In genomic region chr21:34960672-34961071, GRCh38 we compare ENCODE assay signal across 21 cellular contexts.
DNase-seq lines count a peak whose midpoint lies in the region; ATAC-seq and TF ChIP-seq lines count a peak whose summit lies in the region.
"Had no signal": no experiment of that assay in that cellular context is flagged by ENCODE, and none has a peak within 500 bp of the region (broad histone marks: within the 10 kb centered on the region; RNA-seq: fewer than 3 reads in every experiment).

No MANE protein-coding gene starts in this region.

- H3K4me1 ChIP-seq in GM23338 (ENCODE audit: insufficient read depth) (peaks cover 3% of the 10 kb centered on the region; the same call in 1 of the 2 replicates), neutrophil (ENCODE audit: control insufficient read depth in 1 of 2, insufficient read depth in 1 of 2, low read depth in 1 of 2, low read length in 1 of 2) (peaks cover 67 to 75% of the 10 kb centered on the region in 2 experiments)
- H3K4me1 ChIP-seq: Peyer's patch had no signal

- H3F3A ChIP-seq in GM23338 (replicated peaks; ENCODE audit: low read depth), result no peaks in the 10 kb centered on the region

- no peaks in the 10 kb centered on the region for H3K27me3 Mint-ChIP-seq in activated naive CD4-positive, alpha-beta T cell treated with anti-CD3 and anti-CD28 coated beads, Interleukin-2, amount 50 U/mL, for 24 hours
- peaks cover 2% of the 10 kb centered on the region for H3K27me3 Mint-ChIP-seq in GM23338 (ENCODE audit: insufficient read depth, low read depth, poor library complexity)
- no peaks in the 10 kb centered on the region for H3K27me3 Mint-ChIP-seq in activated T-helper 2 cell treated with anti-CD3 and anti-CD28 coated beads, Interferon-gamma antibody, Interleukin-2, Interleukin-4, amounts not matched to agents 10 μg/mL and 5 μg/mL and 100 μg/mL, durations not matched to agents 14 hours and 24 hours and 36 hours (ENCODE audit: low read depth)

- H3K27ac ChIP-seq in GM23338 (ENCODE audit: low read depth) (no peak overlapping the region), neutrophil (peak overlapping the region; percentile 73)
- H3K27ac ChIP-seq: HL-60, Peyer's patch, SJSA1 had no signal

- DNase-seq in activated naive CD4-positive, alpha-beta T cell (lab: John Stamatoyannopoulos, UW), result no peak
- DNase-seq in GM23338 (ENCODE audit: low spot score) (no peak), NCI-H1436 treated with DMSO at 0.1 percent for 48 hours (lab: John Stamatoyannopoulos, UW) (no peak), NCI-H2171 treated with DMSO at 0.1 percent for 48 hours (lab: John Stamatoyannopoulos, UW) (no peak), iPS-NIHi7 (ENCODE audit: extremely low spot score) (no peak)
- DNase-seq in activated T-helper 2 cell treated with anti-CD3 and anti-CD28 coated beads, Interferon-gamma antibody, Interleukin-2, Interleukin-4, amounts not matched to agents 10 μg/mL and 5 μg/mL and 100 μg/mL, durations not matched to agents 14 hours and 24 hours and 36 hours (ENCODE audit: low spot score), result no peak
- DNase-seq: DMS79 treated with DMSO at 0.1 percent for 48 hours, HFFc6, Kasumi-1, MG63, NCI-H1048, NCI-H1436, NCI-H2029, NCI-H2171, NCI-H446 treated with DMSO at 0.1 percent for 48 hours, Peyer's patch had no signal

- H3K4me3 ChIP-seq in GM23338 (no peak overlapping the region), neutrophil (ENCODE audit: low read depth in 1 of 2, low read length in 1 of 2) (no peak overlapping the region)
- H3K4me3 ChIP-seq: BLaER1 treated with 17β-estradiol and CSF1 and Interleukin-3, amounts not matched to agents 10 nM and 100 nM; MG63; Peyer's patch; SJSA1 had no signal

- H3K27me3 ChIP-seq in GM23338 (ENCODE audit: insufficient read depth) (no peaks in the 10 kb centered on the region), neutrophil (no peaks in the 10 kb centered on the region)
- H3K27me3 ChIP-seq: BLaER1 treated with 17β-estradiol and CSF1 and Interleukin-3, amounts not matched to agents 10 nM and 100 nM; MG63; Peyer's patch; SJSA1 had no signal

- H3K27ac Mint-ChIP-seq in activated naive CD4-positive, alpha-beta T cell treated with anti-CD3 and anti-CD28 coated beads, Interleukin-2, amount 50 U/mL, for 24 hours, result peak overlapping the region; percentile 36
- H3K27ac Mint-ChIP-seq in GM23338, result no peak overlapping the region
- peak overlapping the region; percentile 54 for H3K27ac Mint-ChIP-seq in activated T-helper 2 cell treated with anti-CD3 and anti-CD28 coated beads, Interferon-gamma antibody, Interleukin-2, Interleukin-4, amounts not matched to agents 10 μg/mL and 5 μg/mL and 100 μg/mL, durations not matched to agents 14 hours and 24 hours and 36 hours
- H3K27ac Mint-ChIP-seq: HFFc6 had no signal

- no peaks in the 10 kb centered on the region for H3K9me3 Mint-ChIP-seq in activated naive CD4-positive, alpha-beta T cell treated with anti-CD3 and anti-CD28 coated beads, Interleukin-2, amount 50 U/mL, for 24 hours
- H3K9me3 Mint-ChIP-seq in GM23338, result no peaks in the 10 kb centered on the region
- no peaks in the 10 kb centered on the region for H3K9me3 Mint-ChIP-seq in activated T-helper 2 cell treated with anti-CD3 and anti-CD28 coated beads, Interferon-gamma antibody, Interleukin-2, Interleukin-4, amounts not matched to agents 10 μg/mL and 5 μg/mL and 100 μg/mL, durations not matched to agents 14 hours and 24 hours and 36 hours
- H3K9me3 Mint-ChIP-seq: HFFc6 had no signal

- no peaks in the 10 kb centered on the region for H3K36me3 ChIP-seq in GM23338 (ENCODE audit: insufficient read depth)
- no peaks in the 10 kb centered on the region for H3K36me3 ChIP-seq in neutrophil
- H3K36me3 ChIP-seq: MG63, Peyer's patch had no signal

- peak overlapping the region; percentile 31 for H3K4me3 Mint-ChIP-seq in activated naive CD4-positive, alpha-beta T cell treated with anti-CD3 and anti-CD28 coated beads, Interleukin-2, amount 50 U/mL, for 24 hours
- no peak overlapping the region for H3K4me3 Mint-ChIP-seq in GM23338
- no peak overlapping the region for H3K4me3 Mint-ChIP-seq in activated T-helper 2 cell treated with anti-CD3 and anti-CD28 coated beads, Interferon-gamma antibody, Interleukin-2, Interleukin-4, amounts not matched to agents 10 μg/mL and 5 μg/mL and 100 μg/mL, durations not matched to agents 14 hours and 24 hours and 36 hours (ENCODE audit: low read depth)
- H3K4me3 Mint-ChIP-seq: HFFc6 had no signal

- H3K36me3 Mint-ChIP-seq in activated naive CD4-positive, alpha-beta T cell treated with anti-CD3 and anti-CD28 coated beads, Interleukin-2, amount 50 U/mL, for 24 hours, result peaks cover 28% of the 10 kb centered on the region
- no peaks in the 10 kb centered on the region for H3K36me3 Mint-ChIP-seq in GM23338 (ENCODE audit: low read depth)
- H3K36me3 Mint-ChIP-seq in activated T-helper 2 cell treated with anti-CD3 and anti-CD28 coated beads, Interferon-gamma antibody, Interleukin-2, Interleukin-4, amounts not matched to agents 10 μg/mL and 5 μg/mL and 100 μg/mL, durations not matched to agents 14 hours and 24 hours and 36 hours (ENCODE audit: low read depth), result peaks cover 71% of the 10 kb centered on the region

- no peak for TF ChIP-seq CTCF in GM23338 (conservative IDR thresholded peaks at IDR 0.05; ENCODE audit: low read depth in 2 of 2)
- TF ChIP-seq CTCF in neutrophil (IDR thresholded peaks at IDR 0.05), result no peak

- no peak overlapping the region for H3K4me2 ChIP-seq in GM23338
- H3K4me2 ChIP-seq: BLaER1 treated with 17β-estradiol and CSF1 and Interleukin-3, amounts not matched to agents 10 nM and 100 nM had no signal

- intact Hi-C loops in activated T-helper 2 cell treated with anti-CD3 and anti-CD28 coated beads, Interferon-gamma antibody, Interleukin-2, Interleukin-4, amounts not matched to agents 10 μg/mL and 5 μg/mL and 100 μg/mL, durations not matched to agents 14 hours and 24 hours and 36 hours (cut with micrococcal nuclease), result no loop called here

- H2AFZ ChIP-seq in GM23338, result no peak overlapping the region

- H3K4me1 Mint-ChIP-seq in activated naive CD4-positive, alpha-beta T cell treated with anti-CD3 and anti-CD28 coated beads, Interleukin-2, amount 50 U/mL, for 24 hours, result peaks cover 82% of the 10 kb centered on the region
- peaks cover 14% of the 10 kb centered on the region for H3K4me1 Mint-ChIP-seq in GM23338
- H3K4me1 Mint-ChIP-seq in activated T-helper 2 cell treated with anti-CD3 and anti-CD28 coated beads, Interferon-gamma antibody, Interleukin-2, Interleukin-4, amounts not matched to agents 10 μg/mL and 5 μg/mL and 100 μg/mL, durations not matched to agents 14 hours and 24 hours and 36 hours (ENCODE audit: low read depth), result peaks cover 73% of the 10 kb centered on the region

- H3K9me2 ChIP-seq in GM23338 (ENCODE audit: insufficient read depth), result no peaks in the 10 kb centered on the region

- no peaks in the 10 kb centered on the region for H3K79me2 ChIP-seq in GM23338 (replicated peaks; ENCODE audit: insufficient read depth)

- no peaks in the 10 kb centered on the region for H3K9me3 ChIP-seq in neutrophil
- H3K9me3 ChIP-seq: MG63, Peyer's patch had no signal

- ATAC-seq in GM23338, result peak; percentile 64

- H4K20me1 ChIP-seq in GM23338 (replicated peaks; ENCODE audit: insufficient read depth), result no peaks in the 10 kb centered on the region

TF ChIP-seq in GM23338, 12 proteins besides CTCF, POLR2A, EP300 and RAD21 (continues in another document):
- TF ChIP-seq EZH2phosphoT487 (IDR thresholded peaks at IDR 0.05; ENCODE audit: unreplicated experiment) (no peak), CREB1 (CRISPR knock-in tag; IDR thresholded peaks at IDR 0.05; ENCODE audit: low read depth) (no peak), EZH2 (IDR thresholded peaks at IDR 0.05; ENCODE audit: low read depth, unreplicated experiment) (no peak), POLR2AphosphoS5 (IDR thresholded peaks at IDR 0.05; ENCODE audit: low read depth) (no peak), JUNB (IDR thresholded peaks at IDR 0.05; ENCODE audit: unreplicated experiment) (no peak), REST (IDR thresholded peaks at IDR 0.05; ENCODE audit: unreplicated experiment) (no peak), NANOG (IDR thresholded peaks at IDR 0.05; ENCODE audit: borderline replicate concordance) (no peak), ZNF331 (CRISPR knock-in tag; IDR thresholded peaks at IDR 0.05; ENCODE audit: low read depth) (no peak), ZNF114 (CRISPR knock-in tag; IDR thresholded peaks at IDR 0.05) (no peak), STAT1 (IDR thresholded peaks at IDR 0.05; ENCODE audit: unreplicated experiment) (no peak), ETS1 (IDR thresholded peaks at IDR 0.05) (no peak)
